In genomic region chr10:71878327-71879034, GRCh38 we compare ENCODE assay signal across 10 cellular contexts. TPM values are rescaled to one million over a fixed set of nuclear protein-coding genes. Genes with fewer than 3 reads are reported as not detected.
DNase-seq lines count a peak whose midpoint lies in the region; ATAC-seq and TF ChIP-seq lines count a peak whose summit lies in the region.
"Had no signal": no experiment of that assay in that cellular context is flagged by ENCODE, and none has a peak within 500 bp of the region (broad histone marks: within the 10 kb centered on the region; RNA-seq: fewer than 3 reads in every experiment).

No MANE protein-coding gene starts in this region.

- H3K27me3 Mint-ChIP-seq in activated B cell treated with CpG ODN at 0.5 μM for 24 hours (no peaks in the 10 kb centered on the region), memory B cell (no peaks in the 10 kb centered on the region), nephron progenitor cell (ENCODE audit: low read depth, poor library complexity) (peaks cover 4% of the 10 kb centered on the region)

- H3K9me3 Mint-ChIP-seq in activated B cell treated with CpG ODN at 0.5 μM for 24 hours (no peaks in the 10 kb centered on the region), memory B cell (no peaks in the 10 kb centered on the region), nephron progenitor cell (peaks cover 16% of the 10 kb centered on the region)

- peak overlapping the region; percentile 75 for H3K9ac ChIP-seq in Loucy (ENCODE audit: low read depth, low read length, poor library complexity, severe bottlenecking)

- H3K4me1 ChIP-seq in Loucy (ENCODE audit: insufficient read depth, low read length, poor library complexity, severe bottlenecking), result peaks cover 32% of the 10 kb centered on the region

- peak; percentile 88 for ATAC-seq in activated B cell treated with CpG ODN at 0.5 μM for 24 hours (ENCODE audit: low read depth)
- ATAC-seq in memory B cell (ENCODE audit: low read depth), result peak; percentile 79
- no peak for ATAC-seq in HG03521 (IDR thresholded peaks at IDR 0.05; ENCODE audit: unreplicated experiment)

- H3K4me3 Mint-ChIP-seq in activated B cell treated with CpG ODN at 0.5 μM for 24 hours (peak overlapping the region; percentile 57), memory B cell (peak overlapping the region; percentile 50), nephron progenitor cell (no peak overlapping the region)

- intact Hi-C loops in activated B cell treated with CpG ODN at 0.5 μM for 24 hours (cut with micrococcal nuclease), result loop anchor here (1.0 to 2.0 kb wide), 4 partner anchors 10 to 42 kb away; partner anchors contain the start of gene PSAP

- peaks cover 11% of the 10 kb centered on the region for H3F3A ChIP-seq in Loucy (ENCODE audit: low read depth)

- POLR2A ChIA-PET in activated B cell treated with CpG ODN at 0.5 μM for 24 hours (lab: Charles Lee), result interaction anchor here (0.6 to 2.3 kb wide), 9 partner anchors 11 to 454 kb away, joined by 3 to 13 read pairs (median 7); partner anchors contain the start of gene PSAP

- no peaks in the 10 kb centered on the region for H4K20me1 ChIP-seq in Loucy (ENCODE audit: insufficient read depth, low read length, poor library complexity, severe bottlenecking)

- no peaks in the 10 kb centered on the region for H3K36me3 ChIP-seq in Loucy (ENCODE audit: insufficient read depth, low read length)

- peak overlapping the region; percentile 65 for H3K4me3 ChIP-seq in Loucy (ENCODE audit: low read length, poor library complexity, severe bottlenecking)

- TF ChIP-seq CTCF in Loucy (conservative IDR thresholded peaks at IDR 0.05; ENCODE audit: low read length) (no peak), activated B cell treated with CpG ODN at 0.5 μM for 24 hours (IDR thresholded peaks at IDR 0.05) (no peak), nephron progenitor cell (IDR thresholded peaks at IDR 0.05) (no peak)

- DNase-seq in ELF-1 (ENCODE audit: low read depth, low spot score), result peak; percentile 72
- DNase-seq in activated B cell treated with CpG ODN at 0.5 μM for 24 hours, result peak; percentile 48
- DNase-seq in memory B cell (ENCODE audit: low spot score in 2 of 2), result peak in 1 of 2 donors; percentile 39
- no peak for DNase-seq in cerebellum (ENCODE audit: low spot score)
- no peak for DNase-seq in AG20443 (ENCODE audit: low spot score)
- no peak for DNase-seq in nephron progenitor cell
- DNase-seq: SHP77 treated with DMSO at 0.1 percent for 48 hours; stimulated activated CD4-positive, alpha-beta T cell treated with anti-CD3 and anti-CD28 coated beads, Interleukin-1b, Interleukin-23, amount 100 ng/mL, for 48 hours had no signal

- H2AFZ ChIP-seq in Loucy (ENCODE audit: low read length), result peak overlapping the region; percentile 69

- H3K79me2 ChIP-seq in Loucy (ENCODE audit: insufficient read depth, low read length), result no peaks in the 10 kb centered on the region

- no peaks in the 10 kb centered on the region for H3K9me3 ChIP-seq in Loucy (ENCODE audit: insufficient read depth, low read depth, low read length)

- peak overlapping the region; percentile 89 for H3K4me2 ChIP-seq in Loucy (ENCODE audit: low read depth, low read length, poor library complexity, severe bottlenecking)

- H3K4me1 Mint-ChIP-seq in activated B cell treated with CpG ODN at 0.5 μM for 24 hours, result peaks cover 61% of the 10 kb centered on the region
- H3K4me1 Mint-ChIP-seq in memory B cell, result peaks cover 33% of the 10 kb centered on the region
- peaks cover 21% of the 10 kb centered on the region for H3K4me1 Mint-ChIP-seq in nephron progenitor cell

- H3K27me3 ChIP-seq in Loucy (ENCODE audit: insufficient read depth, low read length, poor library complexity, severe bottlenecking), result no peaks in the 10 kb centered on the region

- H3K9me2 ChIP-seq in Loucy (replicated peaks; ENCODE audit: low read depth, low read length), result no peaks in the 10 kb centered on the region

- H3K36me3 Mint-ChIP-seq in activated B cell treated with CpG ODN at 0.5 μM for 24 hours (ENCODE audit: low read depth), result no peaks in the 10 kb centered on the region
- H3K36me3 Mint-ChIP-seq in memory B cell, result no peaks in the 10 kb centered on the region
- no peaks in the 10 kb centered on the region for H3K36me3 Mint-ChIP-seq in nephron progenitor cell (ENCODE audit: low read depth)

- CTCF ChIA-PET in activated B cell treated with CpG ODN at 0.5 μM for 24 hours (lab: Charles Lee), result interaction anchor here (0.9 to 1.9 kb wide), 6 partner anchors 10 to 105 kb away, joined by 3 to 8 read pairs (median 4); partner anchors contain the start of gene VSIR

- H3K27ac Mint-ChIP-seq in activated B cell treated with CpG ODN at 0.5 μM for 24 hours, result peak overlapping the region; percentile 50
- no peak overlapping the region for H3K27ac Mint-ChIP-seq in memory B cell
- H3K27ac Mint-ChIP-seq in nephron progenitor cell, result no peak overlapping the region

RNA-seq across cellular contexts. Expression of gene PSAP, which starts 27.4 kb away (rescaled TPM):
- total RNA-seq in activated B cell treated with CpG ODN at 0.5 μM for 24 hours (207 and 210 TPM in 2 replicates), cerebellum (366 TPM)

Comparison
In these comparisons a context has a peak if more than half of its experiments do, and no peak if none do; other contexts are left out.
1. DNase-seq: peak in ELF-1 (single experiment) and activated B cell treated with CpG ODN at 0.5 μM for 24 hours (single experiment); none in cerebellum (single experiment), AG20443 (single experiment) and nephron progenitor cell (single experiment).